ENCODE assay signal across 8 cellular contexts in the genomic region with DNA sequence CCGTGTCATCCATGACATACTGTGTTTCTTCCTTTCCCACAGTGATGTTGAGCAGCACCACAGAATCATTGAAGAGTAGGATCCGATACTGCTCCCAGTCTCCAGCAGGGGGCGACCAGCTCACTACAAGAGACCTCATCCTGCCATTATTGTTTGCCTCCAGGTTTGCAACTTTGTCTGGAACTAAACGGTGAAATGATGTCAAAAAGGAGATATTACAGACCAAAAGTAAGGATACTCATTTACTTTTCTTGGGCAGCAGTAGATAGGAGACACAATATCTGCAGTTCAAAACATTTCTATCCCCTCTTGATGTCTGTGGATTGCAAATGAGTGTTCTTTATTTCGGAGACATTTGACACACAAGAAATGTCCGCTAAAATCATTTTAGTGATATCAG. TPM values are rescaled to one million over a fixed set of nuclear protein-coding genes. Genes with fewer than 3 reads are reported as not detected.
DNase-seq lines count a peak whose midpoint lies in the region; ATAC-seq, FAIRE-seq and TF ChIP-seq lines count a peak whose summit lies in the region.

No MANE protein-coding gene starts in this region.

- H3K4me3 Mint-ChIP-seq in activated naive CD4-positive, alpha-beta T cell treated with anti-CD3 and anti-CD28 coated beads, Interleukin-2, amount 10 ng/mL, durations not matched to agents 7 days and 5 days = no peak overlapping the region
- no peak overlapping the region for H3K4me3 Mint-ChIP-seq in progenitor cell of endocrine pancreas (ENCODE audit: low read depth)

- H3K36me3 ChIP-seq in DOHH2 (ENCODE audit: control insufficient read depth, low read length) = no peaks in the 10 kb centered on the region

- TF ChIP-seq EP300 in Ishikawa (IDR thresholded peaks at IDR 0.05; ENCODE audit: borderline replicate concordance) = no peak

- H3K4me1 Mint-ChIP-seq in activated naive CD4-positive, alpha-beta T cell treated with anti-CD3 and anti-CD28 coated beads, Interleukin-2, amount 10 ng/mL, durations not matched to agents 7 days and 5 days = no peaks in the 10 kb centered on the region
- H3K4me1 Mint-ChIP-seq in progenitor cell of endocrine pancreas (ENCODE audit: low read depth) = no peaks in the 10 kb centered on the region

- H3K9me2 ChIP-seq in DOHH2 (replicated peaks; ENCODE audit: control insufficient read depth, low read length) = no peaks in the 10 kb centered on the region

- CTCF ChIA-PET in RWPE1 (lab: Yijun Ruan, JAX) = interaction anchor here (0.6 to 1.7 kb wide), 8 partner anchors 10 to 1847 kb away, joined by 3 to 7 read pairs (median 3); no protein-coding TSS in a partner anchor
- CTCF ChIA-PET in activated naive CD4-positive, alpha-beta T cell treated with anti-CD3 and anti-CD28 coated beads, Interleukin-2, amount 10 ng/mL, durations not matched to agents 7 days and 5 days (lab: Charles Lee) = interaction anchor here (1.0 to 1.9 kb wide), 2 partner anchors 13 to 15 kb away, joined by 3 to 8 read pairs; no protein-coding TSS in a partner anchor

- FAIRE-seq in GM12892 (lab: Jason Lieb, UNC) = no peak

- H3K4me3 ChIP-seq in DOHH2 (ENCODE audit: low read length) = no peak overlapping the region

- POLR2A ChIA-PET in RWPE1 (lab: Yijun Ruan, JAX; ENCODE audit: low non-redundant PET) = interaction anchor here (0.7 kb wide), 1 partner anchor 431 kb away, joined by 10 read pairs; no protein-coding TSS in a partner anchor

- DNase-seq in RWPE1 (ENCODE audit: low spot score) (peak; percentile 64), Right ventricle myocardium superior (peak; percentile 80), progenitor cell of endocrine pancreas (ENCODE audit: low spot score, unreplicated experiment) (peak; percentile 50), GM12892 (ENCODE audit: insufficient read length) (no peak)
- DNase-seq in activated naive CD4-positive, alpha-beta T cell treated with anti-CD3 and anti-CD28 coated beads, Interleukin-2, amount 10 ng/mL, durations not matched to agents 7 days and 5 days = peak; percentile 69

- H3K4me1 ChIP-seq in DOHH2 (ENCODE audit: control insufficient read depth, low read length) = no peaks in the 10 kb centered on the region

- no peaks in the 10 kb centered on the region for H3K27me3 ChIP-seq in DOHH2 (ENCODE audit: control insufficient read depth, low read length)

- no peaks in the 10 kb centered on the region for H4K20me1 ChIP-seq in DOHH2 (ENCODE audit: control insufficient read depth, insufficient read depth, low read depth, low read length)

- no peak overlapping the region for H3K4me2 ChIP-seq in DOHH2 (ENCODE audit: low read length)

- no peaks in the 10 kb centered on the region for H3K79me2 ChIP-seq in DOHH2 (ENCODE audit: control insufficient read depth, low read length)

- H3K27ac ChIP-seq in DOHH2 (ENCODE audit: low read depth, low read length) (no peak overlapping the region), RWPE1 (no peak overlapping the region)

- TF ChIP-seq CTCF in DOHH2 (IDR thresholded peaks at IDR 0.05; ENCODE audit: low read depth, low read length, poor library complexity, severe bottlenecking) (peak; percentile 96), RWPE1 (conservative IDR thresholded peaks at IDR 0.05; ENCODE audit: low read depth) (peak; percentile 78), progenitor cell of endocrine pancreas (IDR thresholded peaks at IDR 0.05; ENCODE audit: unreplicated experiment) (peak; percentile 83)

- no peak overlapping the region for H3K27ac Mint-ChIP-seq in activated naive CD4-positive, alpha-beta T cell treated with anti-CD3 and anti-CD28 coated beads, Interleukin-2, amount 10 ng/mL, durations not matched to agents 7 days and 5 days
- no peak overlapping the region for H3K27ac Mint-ChIP-seq in progenitor cell of endocrine pancreas

- no peaks in the 10 kb centered on the region for H3K9me3 Mint-ChIP-seq in activated naive CD4-positive, alpha-beta T cell treated with anti-CD3 and anti-CD28 coated beads, Interleukin-2, amount 10 ng/mL, durations not matched to agents 7 days and 5 days
- peaks cover 4% of the 10 kb centered on the region for H3K9me3 Mint-ChIP-seq in progenitor cell of endocrine pancreas (ENCODE audit: low read depth)

- no peaks in the 10 kb centered on the region for H3K36me3 Mint-ChIP-seq in activated naive CD4-positive, alpha-beta T cell treated with anti-CD3 and anti-CD28 coated beads, Interleukin-2, amount 10 ng/mL, durations not matched to agents 7 days and 5 days
- H3K36me3 Mint-ChIP-seq in progenitor cell of endocrine pancreas (ENCODE audit: insufficient read depth) = no peaks in the 10 kb centered on the region

- H3K27me3 Mint-ChIP-seq in activated naive CD4-positive, alpha-beta T cell treated with anti-CD3 and anti-CD28 coated beads, Interleukin-2, amount 10 ng/mL, durations not matched to agents 7 days and 5 days = peaks cover 9% of the 10 kb centered on the region
- H3K27me3 Mint-ChIP-seq in progenitor cell of endocrine pancreas = peaks cover 15% of the 10 kb centered on the region

- peak; percentile 98 for TF ChIP-seq RAD21 in Ishikawa (IDR thresholded peaks at IDR 0.05; ENCODE audit: low read depth)

- ATAC-seq in GM21576 (IDR thresholded peaks at IDR 0.05; ENCODE audit: unreplicated experiment) (peak; percentile 92), Right ventricle myocardium superior (ENCODE audit: poor library complexity) (peak; percentile 71)

- no peaks in the 10 kb centered on the region for H3K9me3 ChIP-seq in DOHH2 (ENCODE audit: control insufficient read depth, insufficient read depth, low read length)

- H3F3A ChIP-seq in DOHH2 (ENCODE audit: control insufficient read depth, insufficient read depth) = no peaks in the 10 kb centered on the region

- no peak for TF ChIP-seq POLR2A in GM12892 (IDR thresholded peaks at IDR 0.05; ENCODE audit: low read depth, low read length)

- intact Hi-C loops in Right ventricle myocardium superior (cut with DNase I) = loop anchor here (5.0 kb wide), 1 partner anchor 132 kb away; no protein-coding TSS in a partner anchor

TF ChIP-seq in Ishikawa, 13 proteins besides CTCF, POLR2A, EP300 and RAD21:
- peak; percentile 73; the same call in 1 of the 2 replicates for TF ChIP-seq YY1 (IDR thresholded peaks at IDR 0.05; ENCODE audit: low read depth)
- no peak for TF ChIP-seq NFIC (IDR thresholded peaks at IDR 0.05)
- 0 out of 2 replicates have a peak, but pooled peaks have one; percentile 17 for TF ChIP-seq FOXM1 (IDR thresholded peaks at IDR 0.05; ENCODE audit: borderline replicate concordance, low read depth)

RNA-seq across cellular contexts. Expression of a gene that starts 47.2 kb away (rescaled TPM):
- 34.6 TPM for total RNA-seq in Right ventricle myocardium superior
- total RNA-seq in progenitor cell of endocrine pancreas = 0.38 and 0.55 TPM in 2 replicates
- polyA plus RNA-seq in GM12892 (2012; ENCODE audit: missing spikeins) = 0.49 TPM

Comparison
In these comparisons a context has a peak if more than half of its experiments do, and no peak if none do; other contexts are left out.
1. RNA of a gene that starts 47.2 kb away (total RNA-seq): 34.6 TPM in Right ventricle myocardium superior (single experiment); 0.38 to 0.55 TPM in progenitor cell of endocrine pancreas; every median in the first group is over 10 times any median in the second.
2. Peak in every context shown above with its lines, with median percentiles within 50 percentile points of each other: CTCF ChIP-seq.